ENCODE assay signal across 23 cellular contexts in the genomic region with DNA sequence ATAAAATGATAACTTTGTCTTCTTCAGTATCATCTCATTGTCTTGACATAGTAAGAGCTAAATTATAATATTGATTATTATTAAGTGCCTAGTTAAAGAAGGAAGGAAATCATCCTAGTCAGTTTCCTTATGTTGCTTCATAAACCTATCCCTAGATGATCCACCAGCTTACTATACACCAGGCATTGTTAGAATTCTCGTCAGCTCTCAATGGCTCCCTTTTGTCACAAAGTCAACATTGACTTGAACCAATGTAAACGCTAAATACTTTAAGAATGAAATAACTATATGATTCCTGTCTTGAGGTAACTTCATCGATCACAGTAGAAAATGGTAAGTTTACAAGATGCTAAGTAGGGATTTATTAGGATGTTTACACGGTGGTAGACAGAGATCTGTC.
DNase-seq lines count a peak whose midpoint lies in the region; ATAC-seq, FAIRE-seq and TF ChIP-seq lines count a peak whose summit lies in the region.
"Had no signal": no experiment of that assay in that cellular context is flagged by ENCODE, and none has a peak within 500 bp of the region (broad histone marks: within the 10 kb centered on the region; RNA-seq: fewer than 3 reads in every experiment).

No MANE protein-coding gene starts in this region.

- H3K27ac Mint-ChIP-seq in activated naive CD4-positive, alpha-beta T cell treated with anti-CD3 and anti-CD28 coated beads, Interleukin-2, amount 50 U/mL, for 72 hours: no peak overlapping the region
- H3K27ac Mint-ChIP-seq: activated CD8-positive, alpha-beta T cell treated with anti-CD3 and anti-CD28 coated beads, Interleukin-2, amount 10 ng/mL, durations not matched to agents 7 days and 5 days; CD8-positive, alpha-beta T cell; stimulated activated effector memory CD8-positive, alpha-beta T cell treated with anti-CD3 and anti-CD28 coated beads, Interleukin-12 subunit alpha, Interleukin-12 subunit beta, amount 100 ng/mL, for 72 hours had no signal

- POLR2A ChIA-PET in A549 (lab: Yijun Ruan, JAX): no interaction called here

- H3K4me1 ChIP-seq in A549 (no peaks in the 10 kb centered on the region), spleen (no peaks in the 10 kb centered on the region)
- H3K4me1 ChIP-seq: ascending aorta, esophagus muscularis mucosa, gastroesophageal sphincter, testis had no signal

- H3K4me2 ChIP-seq in A549: peak overlapping the region; percentile 36; the same call in 2 of the 3 replicates

- TF ChIP-seq CTCF in A549 (IDR thresholded peaks at IDR 0.05) (no peak), spleen (IDR thresholded peaks at IDR 0.05 in 8 of 11, conservative IDR thresholded peaks at IDR 0.05 in 3 of 11) (no peak)

- TF ChIP-seq RAD21 in A549 (conservative IDR thresholded peaks at IDR 0.05 in 1 of 2, IDR thresholded peaks at IDR 0.05 in 1 of 2): no peak

- H3K9me3 ChIP-seq in A549: no peaks in the 10 kb centered on the region
- peaks cover 0 to 11% (median 0%) of the 10 kb centered on the region in 8 donors for H3K9me3 ChIP-seq in spleen
- H3K9me3 ChIP-seq: ascending aorta, esophagus muscularis mucosa, gastroesophageal sphincter, testis had no signal

- FAIRE-seq in A549 (lab: Jason Lieb, UNC) (no peak), frontal cortex (lab: Jason Lieb, UNC) (no peak)

- H3K27ac ChIP-seq in A549 (no peak overlapping the region), spleen (no peak overlapping the region)
- H3K27ac ChIP-seq: ascending aorta, esophagus muscularis mucosa, gastroesophageal sphincter, testis had no signal

- CTCF ChIA-PET in A549 (lab: Yijun Ruan, JAX): no interaction called here

- WGBS in A549 (ENCODE audit: missing lambda C conversion rate): under 1% methylated on average over 4 of the region's 4 CpGs
- WGBS in spleen, 5 donors: 81 to 91% (median 84%) methylated on average over 4 of the region's 4 CpGs

- H3K27me3 ChIP-seq in spleen (replicated peaks in 1 of 7): no peaks in the 10 kb centered on the region
- H3K27me3 ChIP-seq: ascending aorta, esophagus muscularis mucosa, gastroesophageal sphincter, testis had no signal

- TF ChIP-seq EP300 in A549 (IDR thresholded peaks at IDR 0.05): no peak

- ATAC-seq in A549: no peak
- no peak for ATAC-seq in activated naive CD4-positive, alpha-beta T cell treated with anti-CD3 and anti-CD28 coated beads, Interleukin-2, amount 50 U/mL, for 72 hours
- ATAC-seq: activated CD8-positive, alpha-beta T cell treated with anti-CD3 and anti-CD28 coated beads, Interleukin-2, amount 10 ng/mL, durations not matched to agents 7 days and 5 days; activated T-cell treated with anti-CD3 and anti-CD28 coated beads, Interleukin-2, amount 50 U/mL, for 4 hours; CD8-positive, alpha-beta T cell; gastroesophageal sphincter; sciatic nerve; stimulated activated effector memory CD8-positive, alpha-beta T cell treated with anti-CD3 and anti-CD28 coated beads, Interleukin-12 subunit alpha, Interleukin-12 subunit beta, amount 100 ng/mL, for 72 hours had no signal

- H3K36me3 ChIP-seq in spleen: no peaks in the 10 kb centered on the region
- H3K36me3 ChIP-seq: ascending aorta, esophagus muscularis mucosa, gastroesophageal sphincter had no signal

- DNase-seq in A549 (ENCODE audit: low read depth in 1 of 2, low spot score in 1 of 2): no peak
- peak; percentile 4 for DNase-seq in HuH-7 (ENCODE audit: low spot score)
- peak; percentile 96 for DNase-seq in NCI-H748 treated with DMSO at 0.1 percent for 48 hours (lab: John Stamatoyannopoulos, UW)
- peak; percentile 44 for DNase-seq in inferior parietal cortex (ENCODE audit: extremely low spot score)
- no peak for DNase-seq in spleen
- no peak for DNase-seq in AG08396 (ENCODE audit: low spot score)
- DNase-seq in activated naive CD4-positive, alpha-beta T cell treated with anti-CD3 and anti-CD28 coated beads, Interleukin-2, amount 50 U/mL, for 72 hours (ENCODE audit: low spot score in 2 of 2): no peak
- no peak for DNase-seq in frontal cortex (ENCODE audit: low spot score in 2 of 2)
- DNase-seq: activated CD4-positive, CD25-positive, alpha-beta regulatory T cell; activated CD8-positive, alpha-beta T cell treated with anti-CD3 and anti-CD28 coated beads, Interleukin-2, amount 10 ng/mL, durations not matched to agents 7 days and 5 days; activated naive CD4-positive, alpha-beta T cell treated with anti-CD3 and anti-CD28 coated beads, Interleukin-2, amount 50 U/mL, for 16 hours; activated T-cell treated with anti-CD3 and anti-CD28 coated beads, Interleukin-2, amount 50 U/mL, for 4 hours; CD8-positive, alpha-beta T cell; effector CD8-positive, alpha-beta T cell; H7; KG1; NCI-H2227 treated with DMSO at 0.1 percent for 48 hours; testis had no signal

- H3K4me3 ChIP-seq in A549 (no peak overlapping the region), spleen (no peak overlapping the region)
- H3K4me3 ChIP-seq: ascending aorta, esophagus muscularis mucosa, gastroesophageal sphincter, testis had no signal

- intact Hi-C loops in spleen (cut with DNase I; ENCODE audit: low total_unique reads): no loop called here

- peaks cover 7 to 12% of the 10 kb centered on the region in 2 donors for H3K9me3 Mint-ChIP-seq in activated naive CD4-positive, alpha-beta T cell treated with anti-CD3 and anti-CD28 coated beads, Interleukin-2, amount 50 U/mL, for 72 hours

- TF ChIP-seq POLR2A in A549 (IDR thresholded peaks at IDR 0.05; ENCODE audit: low read length): no peak
- TF ChIP-seq POLR2A in spleen (IDR thresholded peaks at IDR 0.05): no peak

- H3K36me3 Mint-ChIP-seq in activated naive CD4-positive, alpha-beta T cell treated with anti-CD3 and anti-CD28 coated beads, Interleukin-2, amount 50 U/mL, for 72 hours: no peaks in the 10 kb centered on the region
- H3K36me3 Mint-ChIP-seq: CD8-positive, alpha-beta T cell; stimulated activated effector memory CD8-positive, alpha-beta T cell treated with anti-CD3 and anti-CD28 coated beads, Interleukin-12 subunit alpha, Interleukin-12 subunit beta, amount 100 ng/mL, for 72 hours had no signal

TF ChIP-seq in A549, 52 proteins besides CTCF, POLR2A, EP300 and RAD21:
- TF ChIP-seq, protein P1, sequence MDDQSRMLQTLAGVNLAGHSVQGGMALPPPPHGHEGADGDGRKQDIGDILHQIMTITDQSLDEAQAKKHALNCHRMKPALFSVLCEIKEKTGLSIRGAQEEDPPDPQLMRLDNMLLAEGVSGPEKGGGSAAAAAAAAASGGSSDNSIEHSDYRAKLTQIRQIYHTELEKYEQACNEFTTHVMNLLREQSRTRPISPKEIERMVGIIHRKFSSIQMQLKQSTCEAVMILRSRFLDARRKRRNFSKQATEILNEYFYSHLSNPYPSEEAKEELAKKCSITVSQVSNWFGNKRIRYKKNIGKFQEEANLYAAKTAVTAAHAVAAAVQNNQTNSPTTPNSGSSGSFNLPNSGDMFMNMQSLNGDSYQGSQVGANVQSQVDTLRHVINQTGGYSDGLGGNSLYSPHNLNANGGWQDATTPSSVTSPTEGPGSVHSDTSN (IDR thresholded peaks at IDR 0.05): no peak
- no peak for TF ChIP-seq JUN (IDR thresholded peaks at IDR 0.05)
- TF ChIP-seq BHLHE40 (IDR thresholded peaks at IDR 0.05; ENCODE audit: low read depth, low read length): no peak
- no peak for TF ChIP-seq CBX8 (IDR thresholded peaks at IDR 0.05)
- TF ChIP-seq POLR2AphosphoS2 (conservative IDR thresholded peaks at IDR 0.05; ENCODE audit: low read length): no peak
- TF ChIP-seq SREBF2 (IDR thresholded peaks at IDR 0.05): no peak
- no peak for TF ChIP-seq EHMT2 (IDR thresholded peaks at IDR 0.05; ENCODE audit: low read depth)
- no peak for TF ChIP-seq PHF8 (IDR thresholded peaks at IDR 0.05; ENCODE audit: borderline replicate concordance, low read depth)
- TF ChIP-seq ESRRA (IDR thresholded peaks at IDR 0.05; ENCODE audit: borderline replicate concordance, low read length): no peak
- no peak for TF ChIP-seq FOXS1 (CRISPR knock-in tag; IDR thresholded peaks at IDR 0.05)
- no peak for TF ChIP-seq GATA3 (IDR thresholded peaks at IDR 0.05; ENCODE audit: borderline replicate concordance)
- no peak for TF ChIP-seq CEBPB (IDR thresholded peaks at IDR 0.05)
- no peak for TF ChIP-seq EHF (CRISPR knock-in tag; IDR thresholded peaks at IDR 0.05)
- TF ChIP-seq, protein P2, sequence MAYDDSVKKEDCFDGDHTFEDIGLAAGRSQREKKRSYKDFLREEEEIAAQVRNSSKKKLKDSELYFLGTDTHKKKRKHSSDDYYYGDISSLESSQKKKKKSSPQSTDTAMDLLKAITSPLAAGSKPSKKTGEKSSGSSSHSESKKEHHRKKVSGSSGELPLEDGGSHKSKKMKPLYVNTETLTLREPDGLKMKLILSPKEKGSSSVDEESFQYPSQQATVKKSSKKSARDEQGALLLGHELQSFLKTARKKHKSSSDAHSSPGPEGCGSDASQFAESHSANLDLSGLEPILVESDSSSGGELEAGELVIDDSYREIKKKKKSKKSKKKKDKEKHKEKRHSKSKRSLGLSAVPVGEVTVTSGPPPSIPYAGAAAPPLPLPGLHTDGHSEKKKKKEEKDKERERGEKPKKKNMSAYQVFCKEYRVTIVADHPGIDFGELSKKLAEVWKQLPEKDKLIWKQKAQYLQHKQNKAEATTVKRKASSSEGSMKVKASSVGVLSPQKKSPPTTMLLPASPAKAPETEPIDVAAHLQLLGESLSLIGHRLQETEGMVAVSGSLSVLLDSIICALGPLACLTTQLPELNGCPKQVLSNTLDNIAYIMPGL (CRISPR knock-in tag; IDR thresholded peaks at IDR 0.05; ENCODE audit: borderline replicate concordance): no peak
- no peak for TF ChIP-seq KDM1A (IDR thresholded peaks at IDR 0.05; ENCODE audit: low read depth)
- TF ChIP-seq, protein P3, sequence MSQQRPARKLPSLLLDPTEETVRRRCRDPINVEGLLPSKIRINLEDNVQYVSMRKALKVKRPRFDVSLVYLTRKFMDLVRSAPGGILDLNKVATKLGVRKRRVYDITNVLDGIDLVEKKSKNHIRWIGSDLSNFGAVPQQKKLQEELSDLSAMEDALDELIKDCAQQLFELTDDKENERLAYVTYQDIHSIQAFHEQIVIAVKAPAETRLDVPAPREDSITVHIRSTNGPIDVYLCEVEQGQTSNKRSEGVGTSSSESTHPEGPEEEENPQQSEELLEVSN (IDR thresholded peaks at IDR 0.05; ENCODE audit: borderline replicate concordance, low read depth): no peak
- TF ChIP-seq, protein P4, sequence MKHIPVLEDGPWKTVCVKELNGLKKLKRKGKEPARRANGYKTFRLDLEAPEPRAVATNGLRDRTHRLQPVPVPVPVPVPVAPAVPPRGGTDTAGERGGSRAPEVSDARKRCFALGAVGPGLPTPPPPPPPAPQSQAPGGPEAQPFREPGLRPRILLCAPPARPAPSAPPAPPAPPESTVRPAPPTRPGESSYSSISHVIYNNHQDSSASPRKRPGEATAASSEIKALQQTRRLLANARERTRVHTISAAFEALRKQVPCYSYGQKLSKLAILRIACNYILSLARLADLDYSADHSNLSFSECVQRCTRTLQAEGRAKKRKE (CRISPR knock-in tag; IDR thresholded peaks at IDR 0.05; ENCODE audit: low read depth): no peak

Comparison
In these comparisons a context has a peak if more than half of its experiments do, and no peak if none do; other contexts are left out.
1. DNase-seq: peak in HuH-7 (single experiment), NCI-H748 treated with DMSO at 0.1 percent for 48 hours (single experiment) and inferior parietal cortex (single experiment); none in A549 (0 of 2), spleen (single experiment), AG08396 (single experiment), activated naive CD4-positive, alpha-beta T cell treated with anti-CD3 and anti-CD28 coated beads, Interleukin-2, amount 50 U/mL, for 72 hours (0 of 2) and frontal cortex (0 of 2).